Comparison of ENCODE assay signal across 31 cellular contexts in the genomic region with DNA sequence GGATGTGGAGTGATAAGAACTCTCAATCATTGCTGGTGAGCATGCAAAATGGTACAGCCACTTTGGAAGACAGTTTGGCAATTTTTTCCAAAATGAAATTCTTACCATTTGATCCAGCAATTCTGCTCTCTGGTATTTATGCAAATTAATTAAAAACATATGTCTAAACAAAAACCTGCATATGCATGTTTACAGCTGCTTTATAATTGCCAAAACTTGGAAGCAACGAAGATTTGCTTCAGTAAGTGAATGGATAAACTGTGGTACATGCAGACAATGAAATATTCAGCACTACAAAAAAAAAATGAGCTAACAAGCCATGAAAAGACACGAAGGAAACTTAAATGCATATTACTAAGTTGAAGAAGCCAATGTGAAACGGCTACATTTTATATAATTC. TPM values are rescaled to one million over a fixed set of nuclear protein-coding genes. Genes with fewer than 3 reads are reported as not detected.
"Had no signal": no experiment of that assay in that cellular context is flagged by ENCODE, and none has a peak within 500 bp of the region (broad histone marks: within the 10 kb centered on the region; RNA-seq: fewer than 3 reads in every experiment).

No MANE protein-coding gene starts in this region.

- H3K4me2 ChIP-seq: neural progenitor cell, smooth muscle cell had no signal

- DNase-seq: natural killer cell; occipital lobe; ovary; posterior cingulate gyrus; psoas muscle; right cardiac atrium; right lobe of liver; spleen; stimulated activated CD4-positive, alpha-beta T cell treated with anti-CD3 and anti-CD28 coated beads, Interleukin-12 subunit alpha, Interleukin-12 subunit beta, amount 100 ng/mL, for 4 hours; stimulated activated CD4-positive, alpha-beta T cell treated with anti-CD3 and anti-CD28 coated beads, Interleukin-1b, Interleukin-23, amount 100 ng/mL, for 48 hours; stimulated activated CD4-positive, alpha-beta T cell treated with anti-CD3 and anti-CD28 coated beads, Interleukin-4, amount 100 ng/mL, for 1 hour; stimulated activated CD4-positive, alpha-beta T cell treated with anti-CD3 and anti-CD28 coated beads, Interleukin-4, amount 100 ng/mL, for 4 hours; stimulated activated CD8-positive, alpha-beta memory T cell treated with anti-CD3 and anti-CD28 coated beads, Interleukin-4, amount 100 ng/mL, for 48 hours; stimulated activated naive CD4-positive, alpha-beta T cell; stimulated activated naive CD8-positive, alpha-beta T cell treated with anti-CD3 and anti-CD28 coated beads, Interleukin-15, amount 100 ng/mL, for 72 hours; stimulated activated naive CD8-positive, alpha-beta T cell treated with anti-CD3 and anti-CD28 coated beads, Interleukin-15, Interleukin-2, amounts not matched to agents 100 U/mL and 50 U/mL, for 24 hours; substantia nigra; testis; tibial artery; transverse colon; upper lobe of right lung; uterus had no signal

- H3K36me3 ChIP-seq: neural progenitor cell, ovary, right lobe of liver, spleen, suprapubic skin, tibial artery, transverse colon, upper lobe of right lung, uterus had no signal

- H3K9ac ChIP-seq: neural progenitor cell, parathyroid adenoma had no signal

- H3K4me1 ChIP-seq: parathyroid adenoma, psoas muscle, right lobe of liver, suprapubic skin, testis, tibial artery, transverse colon, upper lobe of right lung, uterus had no signal

- H3K4me3 ChIP-seq: neural progenitor cell, ovary, psoas muscle, right lobe of liver, skin epidermis, smooth muscle cell, spleen, suprapubic skin, testis, tibial artery, transverse colon, upper lobe of right lung, uterus had no signal

- H3K27me3 ChIP-seq: neural progenitor cell, ovary, right lobe of liver, spleen, suprapubic skin, testis, tibial artery, transverse colon, upper lobe of right lung, uterus had no signal

- H2AFZ ChIP-seq: neural progenitor cell, parathyroid adenoma had no signal

- H3K79me2 ChIP-seq: parathyroid adenoma had no signal

- H3K27ac ChIP-seq: neural progenitor cell, ovary, parathyroid adenoma, psoas muscle, right lobe of liver, skin epidermis, spleen, suprapubic skin, testis, tibial artery, transverse colon, upper lobe of right lung, uterus had no signal

- H3K9me3 ChIP-seq: ovary, psoas muscle, right lobe of liver, spleen, suprapubic skin, testis, tibial artery, transverse colon, upper lobe of right lung, uterus had no signal

- ATAC-seq: natural killer cell; psoas muscle; right cardiac atrium; stimulated activated memory B cell treated with anti-CD40 and anti-IgM and Interleukin-4, amounts not matched to agents 10 μg/mL and 1 μg/mL and 100 μg/mL, for 72 hours; stimulated activated naive CD8-positive, alpha-beta T cell treated with anti-CD3 and anti-CD28 coated beads, Interleukin-15, amount 100 ng/mL, for 72 hours; stimulated activated naive CD8-positive, alpha-beta T cell treated with anti-CD3 and anti-CD28 coated beads, Interleukin-15, Interleukin-2, amounts not matched to agents 100 U/mL and 50 U/mL, for 24 hours; upper lobe of right lung had no signal

RNA-seq across cellular contexts. Expression of a gene that starts 55.5 kb away (rescaled TPM):
- total RNA-seq: natural killer cell, occipital lobe, osteoblast, psoas muscle, renal cortical epithelial cell, right cardiac atrium, smooth muscle cell, spleen, suprapubic skin, transverse colon, upper lobe of right lung, urinary bladder, uterus had no signal
